Comparison of ENCODE assay signal across 27 cellular contexts in genomic region chr15:35736150-35736549, GRCh38.
A peak's percentile ranks its signal among the peaks of the same experiment; 100 is the strongest.
DNase-seq lines count a peak whose midpoint lies in the region; ATAC-seq, FAIRE-seq and TF ChIP-seq lines count a peak whose summit lies in the region.
"Had no signal": no experiment of that assay in that cellular context is flagged by ENCODE, and none has a peak within 500 bp of the region (broad histone marks: within the 10 kb centered on the region; RNA-seq: fewer than 3 reads in every experiment).

No MANE protein-coding gene starts in this region.

- H2AK5ac ChIP-seq in IMR-90 (ENCODE audit: low read depth, low read length), result no peak overlapping the region

- no CpG with 5 or more reads among the region's 2 CpGs for WGBS in IMR-90 (ENCODE audit: extremely low coverage in 2 of 2, insufficient read length in 1 of 2), 2 experiments
- WGBS in pancreas, 2 donors, result 8 to 12% methylated on average over 2 of the region's 2 CpGs

- dilution Hi-C loops in IMR-90 (cut with HindIII; ENCODE audit: low sequenced_read_pairs, unreplicated experiment), result no loop called here

- POLR2A ChIA-PET in IMR-90 (lab: Charles Lee; ENCODE audit: unreplicated experiment), result no interaction called here

- no peak overlapping the region for H3K23ac ChIP-seq in IMR-90 (ENCODE audit: low read depth, low read length)

- TF ChIP-seq CTCF in IMR-90 (conservative IDR thresholded peaks at IDR 0.05; ENCODE audit: low read depth, low read length) (no peak), bronchial epithelial cell (IDR thresholded peaks at IDR 0.05; ENCODE audit: insufficient read depth, low read length, severe bottlenecking) (no peak), pancreas (IDR thresholded peaks at IDR 0.05) (no peak)

- H3K18ac ChIP-seq in IMR-90 (ENCODE audit: low read depth, low read length), result no peak overlapping the region

- no peak overlapping the region for H3K14ac ChIP-seq in IMR-90 (replicated peaks; ENCODE audit: low read depth, low read length)

- ATAC-seq in IMR-90 (ENCODE audit: low read depth), result no peak
- ATAC-seq in pancreas, result peak; percentile 50 to 67 (median 56)
- no peak for ATAC-seq in GM19467 (IDR thresholded peaks at IDR 0.05; ENCODE audit: unreplicated experiment)
- ATAC-seq: GM23338, left lung had no signal

- TF ChIP-seq RAD21 in IMR-90 (IDR thresholded peaks at IDR 0.05; ENCODE audit: low read length), result no peak

- H3K36me3 ChIP-seq in IMR-90 (ENCODE audit: control insufficient read depth, insufficient read depth, low read length), result no peaks in the 10 kb centered on the region
- H3K36me3 ChIP-seq in bronchial epithelial cell (ENCODE audit: control insufficient read depth, insufficient read depth, low read length), result no peaks in the 10 kb centered on the region
- H3K36me3 ChIP-seq in pancreas, result no peaks in the 10 kb centered on the region
- H3K36me3 ChIP-seq: esophagus squamous epithelium, left lung, thoracic aorta had no signal

- H2BK120ac ChIP-seq in IMR-90 (ENCODE audit: low read depth, low read length), result no peak overlapping the region

- no peaks in the 10 kb centered on the region for H4K20me1 ChIP-seq in IMR-90 (ENCODE audit: insufficient read depth, low read length)

- intact Hi-C loops in IMR-90 (cut with micrococcal nuclease) (loop anchor here (5.0 kb wide), 1 partner anchor 189 kb away; the partner anchor contains the start of gene DPH6), pancreas (cut with DNase I) (no loop called here)

- no peak overlapping the region for H2BK5ac ChIP-seq in IMR-90 (ENCODE audit: low read depth, low read length, poor library complexity, severe bottlenecking)

- no peak overlapping the region for H3K56ac ChIP-seq in IMR-90 (ENCODE audit: extremely low read depth, insufficient read depth, low read length)

- H3K4me3 ChIP-seq in IMR-90 (ENCODE audit: insufficient read depth, low read depth, low read length), result no peak overlapping the region
- no peak overlapping the region for H3K4me3 ChIP-seq in bronchial epithelial cell (ENCODE audit: low read depth, low read length)
- H3K4me3 ChIP-seq in pancreas, result no peak overlapping the region
- H3K4me3 ChIP-seq: esophagus squamous epithelium, GM23338, left lung, thoracic aorta had no signal

- no peaks in the 10 kb centered on the region for H3K9me3 ChIP-seq in IMR-90 (ENCODE audit: control insufficient read depth, insufficient read depth, low read length)
- no peaks in the 10 kb centered on the region for H3K9me3 ChIP-seq in pancreas
- H3K9me3 ChIP-seq: esophagus squamous epithelium, left lung, thoracic aorta had no signal

- H4K8ac ChIP-seq in IMR-90 (ENCODE audit: low read depth in 2 of 2, low read length in 2 of 2), result no peak overlapping the region

- no peak overlapping the region for H3K4ac ChIP-seq in IMR-90 (ENCODE audit: low read depth, low read length)

- no TSS peak for BruUV-seq in IMR-90 (replicated peaks; lab: Mats Ljungman, UMichigan)

- H4K91ac ChIP-seq in IMR-90 (ENCODE audit: insufficient read depth, low read depth, low read length), result no peak overlapping the region

- in situ Hi-C loops in IMR-90 (cut with MboI; ENCODE audit: low sequenced_read_pairs), result no loop called here

- H3K4me2 ChIP-seq in IMR-90 (ENCODE audit: low read depth, low read length), result no peak overlapping the region
- H3K4me2 ChIP-seq: GM23338 had no signal

- H3K79me1 ChIP-seq in IMR-90 (ENCODE audit: low read depth in 1 of 2, low read length in 2 of 2), result no peaks in the 10 kb centered on the region

- TF ChIP-seq POLR2A in IMR-90 (IDR thresholded peaks at IDR 0.05; ENCODE audit: low read depth, low read length), result no peak

- DNase-seq in IMR-90 (peak; percentile 57), bronchial epithelial cell (ENCODE audit: low read depth) (peak; percentile 80), pancreas (no peak), D341Med (ENCODE audit: low spot score) (no peak)
- DNase-seq in activated CD4-positive, alpha-beta T cell treated with anti-CD3 and anti-CD28 coated beads for 48 hours, result no peak
- DNase-seq: ACHN; activated CD4-positive, alpha-beta T cell treated with anti-CD3 and anti-CD28 coated beads, Interleukin-2, amount 10 ng/mL, durations not matched to agents 24 days and 14 days; activated effector memory CD4-positive, alpha-beta T cell treated with anti-CD3 and anti-CD28 coated beads, Interleukin-2, amount 50 U/mL, for 16 hours; activated naive CD8-positive, alpha-beta T cell treated with anti-CD3 and anti-CD28 coated beads, Interleukin-2, amount 10 ng/mL, durations not matched to agents 7 days and 5 days; activated T-cell treated with anti-CD3 and anti-CD28 coated beads, Interleukin-2, amount 50 U/mL, for 1 hour; CD4-positive, alpha-beta memory T cell; esophagus squamous epithelium; HFFc6; hypothalamus; Karpas-422; left lung; mesendoderm; MV-4-11; NCI-H446 treated with DMSO at 0.1 percent for 48 hours; NCI-H774; stimulated activated CD4-positive, alpha-beta T cell treated with anti-CD3 and anti-CD28 coated beads, Interleukin-1b, Interleukin-23, amount 100 ng/mL, for 48 hours; stimulated activated CD8-positive, alpha-beta memory T cell treated with anti-CD3 and anti-CD28 coated beads, Interleukin-4, amount 100 ng/mL, for 48 hours had no signal

- H3K4me1 ChIP-seq in IMR-90 (ENCODE audit: control insufficient read depth, insufficient read depth, low read length) (no peaks in the 10 kb centered on the region), pancreas (no peaks in the 10 kb centered on the region)
- H3K4me1 ChIP-seq: left lung had no signal

- no peak overlapping the region for H4K5ac ChIP-seq in IMR-90 (ENCODE audit: low read depth, low read length)

- CTCF ChIA-PET in IMR-90 (lab: Yijun Ruan, JAX), result no interaction called here

- FAIRE-seq in bronchial epithelial cell (lab: Jason Lieb, UNC) (no peak), islet of Langerhans (lab: Jason Lieb, UNC) (peak; percentile 47), pancreas (lab: Jason Lieb, UNC) (no peak)
- FAIRE-seq: astrocyte had no signal

- H2AK9ac ChIP-seq in IMR-90 (replicated peaks; ENCODE audit: low read depth, low read length, poor library complexity), result no peak overlapping the region

- H2AFZ ChIP-seq in IMR-90 (replicated peaks; ENCODE audit: low read length, poor library complexity), result no peak overlapping the region
- H2AFZ ChIP-seq: GM23338 had no signal

- H3K27ac ChIP-seq in IMR-90 (ENCODE audit: insufficient read depth, low read length), result no peak overlapping the region
- H3K27ac ChIP-seq in pancreas, result no peak overlapping the region
- H3K27ac ChIP-seq: esophagus squamous epithelium, left lung, thoracic aorta had no signal

- no peak overlapping the region for H2BK15ac ChIP-seq in IMR-90 (ENCODE audit: low read depth, low read length)

- peak overlapping the region; percentile 9; the same call in 1 of the 2 replicates for H2BK20ac ChIP-seq in IMR-90 (ENCODE audit: low read depth, low read length)

- no peak overlapping the region for H3K9ac ChIP-seq in IMR-90 (ENCODE audit: low read depth, low read length)

- no peaks in the 10 kb centered on the region for H3K27me3 ChIP-seq in IMR-90 (ENCODE audit: control insufficient read depth, insufficient read depth, low read length)
- no peaks in the 10 kb centered on the region for H3K27me3 ChIP-seq in bronchial epithelial cell (ENCODE audit: control insufficient read depth, insufficient read depth, low read length)
- no peaks in the 10 kb centered on the region for H3K27me3 ChIP-seq in pancreas
- H3K27me3 ChIP-seq: esophagus squamous epithelium, left lung had no signal

- no peaks in the 10 kb centered on the region for H3K9me1 ChIP-seq in IMR-90 (ENCODE audit: insufficient read depth, low read length)

TF ChIP-seq in IMR-90, 13 proteins besides CTCF, POLR2A, EP300 and RAD21:
- TF ChIP-seq CEBPB (IDR thresholded peaks at IDR 0.05; ENCODE audit: low read depth, low read length) (peak; percentile 71), ELK1 (IDR thresholded peaks at IDR 0.05; ENCODE audit: borderline replicate concordance, low read depth, low read length) (no peak)

Comparison
In these comparisons a context has a peak if more than half of its experiments do, and no peak if none do; other contexts are left out.
1. ATAC-seq: peak in pancreas (4 of 4); none in IMR-90 (single experiment) and GM19467 (single experiment).
2. DNase-seq: peak in IMR-90 (single experiment) and bronchial epithelial cell (single experiment); none in pancreas (0 of 6), activated CD4-positive, alpha-beta T cell treated with anti-CD3 and anti-CD28 coated beads for 48 hours (single experiment) and D341Med (single experiment).